8 cellular contexts compared by ENCODE assay signal in genomic region chr10:72274213-72274729, GRCh38. TPM values are rescaled to one million over a fixed set of nuclear protein-coding genes. Genes with fewer than 3 reads are reported as not detected.
DNase-seq lines count a peak whose midpoint lies in the region; ATAC-seq and TF ChIP-seq lines count a peak whose summit lies in the region.

No MANE protein-coding gene starts in this region.

- peak overlapping the region; percentile 73 for H3K4me2 ChIP-seq in mammary epithelial cell (ENCODE audit: insufficient read depth, low read depth, low read length)

- dilution Hi-C loops in mammary epithelial cell (cut with HindIII; ENCODE audit: low sequenced_read_pairs) = no loop called here

- peak; percentile 42 for DNase-seq in HT-29 (ENCODE audit: low spot score)
- no peak for DNase-seq in mammary epithelial cell
- peak; percentile 36 for DNase-seq in medulla oblongata (ENCODE audit: extremely low spot score)
- DNase-seq in upper lobe of right lung = peak; percentile 74
- DNase-seq in foreskin melanocyte = no peak
- DNase-seq in stimulated activated CD4-positive, alpha-beta T cell treated with anti-CD3 and anti-CD28 coated beads, Interleukin-4, amount 100 ng/mL, for 1 hour = no peak

- peaks cover 37% of the 10 kb centered on the region for H3K79me2 ChIP-seq in mammary epithelial cell (ENCODE audit: insufficient read depth, low read length)

- H3K4me1 ChIP-seq in ES-I3 (ENCODE audit: insufficient read depth, low read length) (peaks cover 18% of the 10 kb centered on the region), mammary epithelial cell (ENCODE audit: insufficient read depth, low read length) (peaks cover 27% of the 10 kb centered on the region), upper lobe of right lung (peaks cover 28% of the 10 kb centered on the region)

- H3K27ac ChIP-seq in mammary epithelial cell (ENCODE audit: insufficient read depth, low read depth, low read length) = peak overlapping the region; percentile 79
- H3K27ac ChIP-seq in upper lobe of right lung = peak overlapping the region; percentile 94

- peak overlapping the region; percentile 96 for H3K9ac ChIP-seq in ES-I3 (ENCODE audit: low read depth, low read length)
- H3K9ac ChIP-seq in mammary epithelial cell (ENCODE audit: insufficient read depth, low read length) = peak overlapping the region; percentile 96

- TF ChIP-seq CTCF in mammary epithelial cell (conservative IDR thresholded peaks at IDR 0.05 in 1 of 2, IDR thresholded peaks at IDR 0.05 in 1 of 2; ENCODE audit: extremely low read depth in 1 of 2, insufficient read depth in 1 of 2, low read depth in 1 of 2, low read length in 2 of 2) (no peak), upper lobe of right lung (IDR thresholded peaks at IDR 0.05) (no peak)

- H2AFZ ChIP-seq in mammary epithelial cell (ENCODE audit: low read depth, low read length) = no peak overlapping the region

- H3K9me3 ChIP-seq in ES-I3 (ENCODE audit: control insufficient read depth, insufficient read depth, low read length) = no peaks in the 10 kb centered on the region
- H3K9me3 ChIP-seq in mammary epithelial cell (replicated peaks; ENCODE audit: insufficient read depth, low read length) = no peaks in the 10 kb centered on the region
- no peaks in the 10 kb centered on the region for H3K9me3 ChIP-seq in upper lobe of right lung

- H3K36me3 ChIP-seq in ES-I3 (ENCODE audit: insufficient read depth, low read length) (peaks cover 15% of the 10 kb centered on the region), mammary epithelial cell (ENCODE audit: insufficient read depth, low read length) (peaks cover 16% of the 10 kb centered on the region), upper lobe of right lung (peaks cover 20% of the 10 kb centered on the region)

- H4K20me1 ChIP-seq in mammary epithelial cell (ENCODE audit: insufficient read depth, low read length) = no peaks in the 10 kb centered on the region

- H3K27me3 ChIP-seq in mammary epithelial cell (ENCODE audit: insufficient read depth, low read length) = no peaks in the 10 kb centered on the region
- H3K27me3 ChIP-seq in upper lobe of right lung = no peaks in the 10 kb centered on the region

- intact Hi-C loops in mammary epithelial cell (cut with micrococcal nuclease) (loop anchor here (10.0 kb wide), 1 partner anchor 611 kb away; no protein-coding TSS in a partner anchor), upper lobe of right lung (cut with DNase I) (no loop called here)

- CTCF ChIA-PET in mammary epithelial cell (lab: Charles Lee; ENCODE audit: low non-redundant PET) = interaction anchor here (0.6 to 1.0 kb wide), 3 partner anchors 10 to 61 kb away, joined by 3 to 7 read pairs (median 3); no protein-coding TSS in a partner anchor

- H3K4me3 ChIP-seq in mammary epithelial cell (replicated peaks in 1 of 3; ENCODE audit: insufficient read depth in 1 of 3, low read depth in 2 of 3, low read length in 3 of 3) = peak overlapping the region; percentile 59 to 78 (median 66)
- H3K4me3 ChIP-seq in upper lobe of right lung = peak overlapping the region; percentile 95

- TSS peak; percentile 73 for BruUV-seq in mammary epithelial cell (replicated peaks; lab: Mats Ljungman, UMichigan)

- no peak for ATAC-seq in upper lobe of right lung
- no peak for ATAC-seq in GM18909 (IDR thresholded peaks at IDR 0.05; ENCODE audit: poor library complexity, unreplicated experiment)

- in situ Hi-C loops in mammary epithelial cell (cut with MboI; ENCODE audit: low sequenced_read_pairs in 2 of 2) = loop anchor here in 1 of 2 donors (10.0 kb wide), 1 partner anchor 61 kb away; no protein-coding TSS in a partner anchor

- 0% methylated on average over 25 of the region's 40 CpGs for WGBS in mammary epithelial cell (ENCODE audit: low coverage, missing lambda C conversion rate)

RNA-seq across cellular contexts. Expression of gene DDIT4, which starts 0.5 kb away (rescaled TPM):
- total RNA-seq in HT-29 (2014; rRNA removed; shearing (Covaris generic)) = 88.4 and 107 TPM in 2 replicates
- 1,000 to 10,000 TPM in 1 of 2 donors, 100 to 1,000 TPM in 1; 772 to 1,235 TPM for total RNA-seq in mammary epithelial cell
- polyA plus RNA-seq in mammary epithelial cell = 542 TPM
- polyA minus RNA-seq in mammary epithelial cell = 521 TPM
- total RNA-seq in upper lobe of right lung = 200 TPM

RNA-seq across cellular contexts. Expression of gene ASCC1, which starts 58.2 kb away (rescaled TPM):
- 12.1 and 12.2 TPM in 2 replicates for total RNA-seq in HT-29 (2014; rRNA removed; shearing (Covaris generic))
- total RNA-seq in mammary epithelial cell (10 to 100 TPM; 40.2 to 54.5 TPM), upper lobe of right lung (27.4 TPM)
- polyA plus RNA-seq in mammary epithelial cell = 36.9 TPM
- polyA minus RNA-seq in mammary epithelial cell = 24.3 TPM

RNA-seq across cellular contexts. Expression of gene ANAPC16, which starts 58.5 kb away (rescaled TPM):
- 38.9 and 45.8 TPM in 2 replicates for total RNA-seq in HT-29 (2014; rRNA removed; shearing (Covaris generic))
- total RNA-seq in mammary epithelial cell (10 to 100 TPM; 66.4 to 87.2 TPM), upper lobe of right lung (118 TPM)
- 53.8 TPM for polyA plus RNA-seq in mammary epithelial cell
- polyA minus RNA-seq in mammary epithelial cell = 4.8 TPM

Comparison
In these comparisons a context has a peak if more than half of its experiments do, and no peak if none do; other contexts are left out.
1. DNase-seq: peak in HT-29 (single experiment), medulla oblongata (single experiment) and upper lobe of right lung (single experiment); none in mammary epithelial cell (single experiment), foreskin melanocyte (single experiment) and stimulated activated CD4-positive, alpha-beta T cell treated with anti-CD3 and anti-CD28 coated beads, Interleukin-4, amount 100 ng/mL, for 1 hour (single experiment).